1 cellular context compared by ENCODE assay signal in the genomic region with DNA sequence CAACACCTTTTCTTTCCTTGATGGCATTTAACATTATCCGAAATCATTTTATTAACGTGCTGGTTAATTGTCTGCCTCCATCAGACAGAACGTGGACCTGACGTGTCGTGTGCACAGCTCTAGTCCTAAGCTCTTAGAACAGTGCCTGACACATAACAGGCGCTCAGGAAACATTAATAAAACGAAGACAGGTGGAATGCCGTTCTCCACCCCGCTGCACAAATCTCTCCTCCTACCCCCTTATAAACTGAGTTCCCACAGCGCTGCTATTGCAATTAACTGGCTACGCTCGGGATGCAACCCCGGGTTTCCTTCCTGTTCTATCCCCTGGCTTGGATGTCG.
TF ChIP-seq lines count a peak whose summit lies in the region.

No MANE protein-coding gene starts in this region.

TF ChIP-seq in K562, 482 proteins besides CTCF, POLR2A, EP300 and RAD21 (continued from another document):
- TF ChIP-seq, protein P1, sequence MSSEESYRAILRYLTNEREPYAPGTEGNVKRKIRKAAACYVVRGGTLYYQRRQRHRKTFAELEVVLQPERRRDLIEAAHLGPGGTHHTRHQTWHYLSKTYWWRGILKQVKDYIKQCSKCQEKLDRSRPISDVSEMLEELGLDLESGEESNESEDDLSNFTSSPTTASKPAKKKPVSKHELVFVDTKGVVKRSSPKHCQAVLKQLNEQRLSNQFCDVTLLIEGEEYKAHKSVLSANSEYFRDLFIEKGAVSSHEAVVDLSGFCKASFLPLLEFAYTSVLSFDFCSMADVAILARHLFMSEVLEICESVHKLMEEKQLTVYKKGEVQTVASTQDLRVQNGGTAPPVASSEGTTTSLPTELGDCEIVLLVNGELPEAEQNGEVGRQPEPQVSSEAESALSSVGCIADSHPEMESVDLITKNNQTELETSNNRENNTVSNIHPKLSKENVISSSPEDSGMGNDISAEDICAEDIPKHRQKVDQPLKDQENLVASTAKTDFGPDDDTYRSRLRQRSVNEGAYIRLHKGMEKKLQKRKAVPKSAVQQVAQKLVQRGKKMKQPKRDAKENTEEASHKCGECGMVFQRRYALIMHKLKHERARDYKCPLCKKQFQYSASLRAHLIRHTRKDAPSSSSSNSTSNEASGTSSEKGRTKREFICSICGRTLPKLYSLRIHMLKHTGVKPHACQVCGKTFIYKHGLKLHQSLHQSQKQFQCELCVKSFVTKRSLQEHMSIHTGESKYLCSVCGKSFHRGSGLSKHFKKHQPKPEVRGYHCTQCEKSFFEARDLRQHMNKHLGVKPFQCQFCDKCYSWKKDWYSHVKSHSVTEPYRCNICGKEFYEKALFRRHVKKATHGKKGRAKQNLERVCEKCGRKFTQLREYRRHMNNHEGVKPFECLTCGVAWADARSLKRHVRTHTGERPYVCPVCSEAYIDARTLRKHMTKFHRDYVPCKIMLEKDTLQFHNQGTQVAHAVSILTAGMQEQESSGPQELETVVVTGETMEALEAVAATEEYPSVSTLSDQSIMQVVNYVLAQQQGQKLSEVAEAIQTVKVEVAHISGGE (CRISPR knock-in tag; IDR thresholded peaks at IDR 0.05), result 0 out of 6 replicates have a peak, but pooled peaks of 1 of the 3 experiments have one; percentile 37
